Comparison of ENCODE assay signal across 9 cellular contexts in genomic region chr5:150946351-150946905, GRCh38. TPM values are rescaled to one million over a fixed set of nuclear protein-coding genes. Genes with fewer than 3 reads are reported as not detected.
DNase-seq lines count a peak whose midpoint lies in the region; ATAC-seq and TF ChIP-seq lines count a peak whose summit lies in the region.
"Had no signal": no experiment of that assay in that cellular context is flagged by ENCODE, and none has a peak within 500 bp of the region (broad histone marks: within the 10 kb centered on the region; RNA-seq: fewer than 3 reads in every experiment).

No MANE protein-coding gene starts in this region.

- DNase-seq in AG04449 (ENCODE audit: low read depth, low spot score) (no peak), WERI-Rb-1 (peak; percentile 77), foreskin keratinocyte (peak; percentile 76 to 90), occipital lobe (lab: John Stamatoyannopoulos, UW) (peak; percentile 65), smooth muscle cell (lab: John Stamatoyannopoulos, UW; ENCODE audit: unreplicated experiment) (no peak), osteocyte (ENCODE audit: extremely low spot score, unreplicated experiment) (no peak), OCI-M1 (lab: John Stamatoyannopoulos, UW) (no peak)
- no peak for DNase-seq in activated T-helper 1 cell treated with anti-CD3 and anti-CD28 coated beads, Interleukin-12 subunit alpha, Interleukin-12 subunit beta, Interleukin-2, Interleukin-4 antibody, amounts not matched to agents 30 ng/mL and 10 ng/mL and 1 ng/mL, durations not matched to agents 14 hours and 24 hours and 36 hours (ENCODE audit: low spot score)
- DNase-seq: MM.1S had no signal

- no peak overlapping the region for H3K4me2 ChIP-seq in smooth muscle cell

- no peaks in the 10 kb centered on the region for H3K36me3 Mint-ChIP-seq in osteocyte (ENCODE audit: unreplicated experiment)
- H3K36me3 Mint-ChIP-seq in activated T-helper 1 cell treated with anti-CD3 and anti-CD28 coated beads, Interleukin-12 subunit alpha, Interleukin-12 subunit beta, Interleukin-2, Interleukin-4 antibody, amounts not matched to agents 30 ng/mL and 10 ng/mL and 1 ng/mL, durations not matched to agents 14 hours and 24 hours and 36 hours (ENCODE audit: low read depth): no peaks in the 10 kb centered on the region

- WGBS in smooth muscle cell (ENCODE audit: low lambda C conversion rate): 92% methylated on average over 34 of the region's 34 CpGs

- TF ChIP-seq CTCF in AG04449 (IDR thresholded peaks at IDR 0.05; ENCODE audit: insufficient read depth, low read length, missing control alignments) (no peak), WERI-Rb-1 (IDR thresholded peaks at IDR 0.05; ENCODE audit: low read depth, low read length) (no peak), foreskin keratinocyte (conservative IDR thresholded peaks at IDR 0.05) (no peak), smooth muscle cell (IDR thresholded peaks at IDR 0.05; ENCODE audit: borderline replicate concordance, insufficient read depth, poor library complexity, severe bottlenecking) (no peak), osteocyte (IDR thresholded peaks at IDR 0.05) (no peak)

- H3K4me1 ChIP-seq in foreskin keratinocyte: peaks cover 7% of the 10 kb centered on the region
- H3K4me1 ChIP-seq in smooth muscle cell (ENCODE audit: low read depth): no peaks in the 10 kb centered on the region

- peak; percentile 83 for ATAC-seq in foreskin keratinocyte

- CTCF ChIA-PET in AG04449 (lab: Yijun Ruan, JAX): no interaction called here

- no peak overlapping the region for H3K4me3 Mint-ChIP-seq in osteocyte (ENCODE audit: unreplicated experiment)
- H3K4me3 Mint-ChIP-seq in activated T-helper 1 cell treated with anti-CD3 and anti-CD28 coated beads, Interleukin-12 subunit alpha, Interleukin-12 subunit beta, Interleukin-2, Interleukin-4 antibody, amounts not matched to agents 30 ng/mL and 10 ng/mL and 1 ng/mL, durations not matched to agents 14 hours and 24 hours and 36 hours: no peak overlapping the region

- no peak overlapping the region for H3K27ac Mint-ChIP-seq in osteocyte (ENCODE audit: unreplicated experiment)
- H3K27ac Mint-ChIP-seq in activated T-helper 1 cell treated with anti-CD3 and anti-CD28 coated beads, Interleukin-12 subunit alpha, Interleukin-12 subunit beta, Interleukin-2, Interleukin-4 antibody, amounts not matched to agents 30 ng/mL and 10 ng/mL and 1 ng/mL, durations not matched to agents 14 hours and 24 hours and 36 hours: no peak overlapping the region

- POLR2A ChIA-PET in AG04449 (lab: Yijun Ruan, JAX): no interaction called here

- H3K4me1 Mint-ChIP-seq in osteocyte (ENCODE audit: unreplicated experiment): no peaks in the 10 kb centered on the region
- H3K4me1 Mint-ChIP-seq in activated T-helper 1 cell treated with anti-CD3 and anti-CD28 coated beads, Interleukin-12 subunit alpha, Interleukin-12 subunit beta, Interleukin-2, Interleukin-4 antibody, amounts not matched to agents 30 ng/mL and 10 ng/mL and 1 ng/mL, durations not matched to agents 14 hours and 24 hours and 36 hours (ENCODE audit: low read depth): no peaks in the 10 kb centered on the region

- peaks cover 70% of the 10 kb centered on the region for H3K9me3 Mint-ChIP-seq in osteocyte (ENCODE audit: unreplicated experiment)
- peaks cover 78% of the 10 kb centered on the region for H3K9me3 Mint-ChIP-seq in activated T-helper 1 cell treated with anti-CD3 and anti-CD28 coated beads, Interleukin-12 subunit alpha, Interleukin-12 subunit beta, Interleukin-2, Interleukin-4 antibody, amounts not matched to agents 30 ng/mL and 10 ng/mL and 1 ng/mL, durations not matched to agents 14 hours and 24 hours and 36 hours

- H2AFZ ChIP-seq in smooth muscle cell (ENCODE audit: low read depth): no peak overlapping the region

- no peaks in the 10 kb centered on the region for H4K20me1 ChIP-seq in smooth muscle cell (ENCODE audit: low read depth)

- H3K27me3 Mint-ChIP-seq in osteocyte (ENCODE audit: unreplicated experiment): no peaks in the 10 kb centered on the region
- H3K27me3 Mint-ChIP-seq in activated T-helper 1 cell treated with anti-CD3 and anti-CD28 coated beads, Interleukin-12 subunit alpha, Interleukin-12 subunit beta, Interleukin-2, Interleukin-4 antibody, amounts not matched to agents 30 ng/mL and 10 ng/mL and 1 ng/mL, durations not matched to agents 14 hours and 24 hours and 36 hours (ENCODE audit: insufficient read depth): no peaks in the 10 kb centered on the region

- peak overlapping the region; percentile 79 for H3K27ac ChIP-seq in WERI-Rb-1
- H3K27ac ChIP-seq in foreskin keratinocyte: peak overlapping the region; percentile 62
- H3K27ac ChIP-seq in smooth muscle cell (ENCODE audit: low read depth): no peak overlapping the region

- no peaks in the 10 kb centered on the region for H3K36me3 ChIP-seq in WERI-Rb-1
- H3K36me3 ChIP-seq in smooth muscle cell (ENCODE audit: low read depth): no peaks in the 10 kb centered on the region

- no peaks in the 10 kb centered on the region for H3F3A ChIP-seq in smooth muscle cell (ENCODE audit: low read depth)

- intact Hi-C loops in activated T-helper 1 cell treated with anti-CD3 and anti-CD28 coated beads, Interleukin-12 subunit alpha, Interleukin-12 subunit beta, Interleukin-2, Interleukin-4 antibody, amounts not matched to agents 30 ng/mL and 10 ng/mL and 1 ng/mL, durations not matched to agents 14 hours and 24 hours and 36 hours (cut with micrococcal nuclease): no loop called here

- no peaks in the 10 kb centered on the region for H3K79me2 ChIP-seq in smooth muscle cell (ENCODE audit: low read depth)

- no peak overlapping the region for H3K9ac ChIP-seq in smooth muscle cell (ENCODE audit: low read depth)

- H3K9me3 ChIP-seq in WERI-Rb-1 (ENCODE audit: severe bottlenecking) (peaks cover 36% of the 10 kb centered on the region), smooth muscle cell (replicated peaks; ENCODE audit: low read depth) (peaks cover 44% of the 10 kb centered on the region)

- H3K27me3 ChIP-seq in WERI-Rb-1 (ENCODE audit: insufficient read depth, low read depth, severe bottlenecking) (peaks cover 8% of the 10 kb centered on the region), foreskin keratinocyte (no peaks in the 10 kb centered on the region), smooth muscle cell (ENCODE audit: low read depth) (no peaks in the 10 kb centered on the region)

- peak overlapping the region; percentile 55 for H3K4me3 ChIP-seq in AG04449 (ENCODE audit: low read depth, low read length)
- peak overlapping the region; percentile 63 for H3K4me3 ChIP-seq in WERI-Rb-1 (ENCODE audit: low read depth, low read length)
- no peak overlapping the region for H3K4me3 ChIP-seq in smooth muscle cell

RNA-seq across cellular contexts. Expression of gene ZNF300, which starts 41.6 kb away (rescaled TPM):
- 10.8 and 11.5 TPM in 2 replicates for total RNA-seq in foreskin keratinocyte
- 4.3 and 5.1 TPM in 2 replicates for polyA plus RNA-seq in foreskin keratinocyte
- total RNA-seq in occipital lobe: 89.4 TPM
- 4.9 and 6.1 TPM in 2 replicates for total RNA-seq in smooth muscle cell
- polyA plus RNA-seq in smooth muscle cell: 1.2 and 2.4 TPM in 2 replicates
- total RNA-seq in osteocyte: 7.7 and 8.7 TPM in 2 replicates
- 0.56 and 0.57 TPM in 2 replicates for total RNA-seq in activated T-helper 1 cell treated with anti-CD3 and anti-CD28 coated beads, Interleukin-12 subunit alpha, Interleukin-12 subunit beta, Interleukin-2, Interleukin-4 antibody, amounts not matched to agents 30 ng/mL and 10 ng/mL and 1 ng/mL, durations not matched to agents 14 hours and 24 hours and 36 hours

Comparison
In these comparisons a context has a peak if more than half of its experiments do, and no peak if none do; other contexts are left out.
1. DNase-seq: peak in WERI-Rb-1 (single experiment), foreskin keratinocyte (2 of 2) and occipital lobe (single experiment); none in AG04449 (single experiment), smooth muscle cell (single experiment), osteocyte (single experiment), activated T-helper 1 cell treated with anti-CD3 and anti-CD28 coated beads, Interleukin-12 subunit alpha, Interleukin-12 subunit beta, Interleukin-2, Interleukin-4 antibody, amounts not matched to agents 30 ng/mL and 10 ng/mL and 1 ng/mL, durations not matched to agents 14 hours and 24 hours and 36 hours (single experiment) and OCI-M1 (single experiment).